In the genomic region with DNA sequence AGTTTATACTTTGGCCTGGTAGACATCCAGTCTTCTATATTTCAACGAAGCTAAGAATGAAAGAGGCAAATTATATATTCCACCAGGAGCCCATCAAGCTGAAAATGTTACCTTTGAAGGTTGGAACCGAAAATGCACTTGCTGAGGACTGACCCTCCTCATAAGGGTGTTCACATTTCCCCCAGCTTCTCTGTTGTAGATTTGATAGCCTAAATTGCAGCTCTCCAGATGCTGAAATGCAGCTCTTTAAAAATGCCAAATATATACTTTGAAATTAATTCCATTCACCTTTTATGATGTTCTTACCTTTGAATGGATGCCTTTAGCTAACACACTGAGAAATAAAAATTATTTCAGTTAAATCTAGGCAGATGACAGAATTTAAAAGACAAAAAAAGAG, we compare ENCODE assay signal across 1 cellular context.
TF ChIP-seq lines count a peak whose summit lies in the region.

No MANE protein-coding gene starts in this region.

TF ChIP-seq in GM23338, 12 proteins besides CTCF, POLR2A, EP300 and RAD21 (continued from another document):
- TF ChIP-seq, protein P1, sequence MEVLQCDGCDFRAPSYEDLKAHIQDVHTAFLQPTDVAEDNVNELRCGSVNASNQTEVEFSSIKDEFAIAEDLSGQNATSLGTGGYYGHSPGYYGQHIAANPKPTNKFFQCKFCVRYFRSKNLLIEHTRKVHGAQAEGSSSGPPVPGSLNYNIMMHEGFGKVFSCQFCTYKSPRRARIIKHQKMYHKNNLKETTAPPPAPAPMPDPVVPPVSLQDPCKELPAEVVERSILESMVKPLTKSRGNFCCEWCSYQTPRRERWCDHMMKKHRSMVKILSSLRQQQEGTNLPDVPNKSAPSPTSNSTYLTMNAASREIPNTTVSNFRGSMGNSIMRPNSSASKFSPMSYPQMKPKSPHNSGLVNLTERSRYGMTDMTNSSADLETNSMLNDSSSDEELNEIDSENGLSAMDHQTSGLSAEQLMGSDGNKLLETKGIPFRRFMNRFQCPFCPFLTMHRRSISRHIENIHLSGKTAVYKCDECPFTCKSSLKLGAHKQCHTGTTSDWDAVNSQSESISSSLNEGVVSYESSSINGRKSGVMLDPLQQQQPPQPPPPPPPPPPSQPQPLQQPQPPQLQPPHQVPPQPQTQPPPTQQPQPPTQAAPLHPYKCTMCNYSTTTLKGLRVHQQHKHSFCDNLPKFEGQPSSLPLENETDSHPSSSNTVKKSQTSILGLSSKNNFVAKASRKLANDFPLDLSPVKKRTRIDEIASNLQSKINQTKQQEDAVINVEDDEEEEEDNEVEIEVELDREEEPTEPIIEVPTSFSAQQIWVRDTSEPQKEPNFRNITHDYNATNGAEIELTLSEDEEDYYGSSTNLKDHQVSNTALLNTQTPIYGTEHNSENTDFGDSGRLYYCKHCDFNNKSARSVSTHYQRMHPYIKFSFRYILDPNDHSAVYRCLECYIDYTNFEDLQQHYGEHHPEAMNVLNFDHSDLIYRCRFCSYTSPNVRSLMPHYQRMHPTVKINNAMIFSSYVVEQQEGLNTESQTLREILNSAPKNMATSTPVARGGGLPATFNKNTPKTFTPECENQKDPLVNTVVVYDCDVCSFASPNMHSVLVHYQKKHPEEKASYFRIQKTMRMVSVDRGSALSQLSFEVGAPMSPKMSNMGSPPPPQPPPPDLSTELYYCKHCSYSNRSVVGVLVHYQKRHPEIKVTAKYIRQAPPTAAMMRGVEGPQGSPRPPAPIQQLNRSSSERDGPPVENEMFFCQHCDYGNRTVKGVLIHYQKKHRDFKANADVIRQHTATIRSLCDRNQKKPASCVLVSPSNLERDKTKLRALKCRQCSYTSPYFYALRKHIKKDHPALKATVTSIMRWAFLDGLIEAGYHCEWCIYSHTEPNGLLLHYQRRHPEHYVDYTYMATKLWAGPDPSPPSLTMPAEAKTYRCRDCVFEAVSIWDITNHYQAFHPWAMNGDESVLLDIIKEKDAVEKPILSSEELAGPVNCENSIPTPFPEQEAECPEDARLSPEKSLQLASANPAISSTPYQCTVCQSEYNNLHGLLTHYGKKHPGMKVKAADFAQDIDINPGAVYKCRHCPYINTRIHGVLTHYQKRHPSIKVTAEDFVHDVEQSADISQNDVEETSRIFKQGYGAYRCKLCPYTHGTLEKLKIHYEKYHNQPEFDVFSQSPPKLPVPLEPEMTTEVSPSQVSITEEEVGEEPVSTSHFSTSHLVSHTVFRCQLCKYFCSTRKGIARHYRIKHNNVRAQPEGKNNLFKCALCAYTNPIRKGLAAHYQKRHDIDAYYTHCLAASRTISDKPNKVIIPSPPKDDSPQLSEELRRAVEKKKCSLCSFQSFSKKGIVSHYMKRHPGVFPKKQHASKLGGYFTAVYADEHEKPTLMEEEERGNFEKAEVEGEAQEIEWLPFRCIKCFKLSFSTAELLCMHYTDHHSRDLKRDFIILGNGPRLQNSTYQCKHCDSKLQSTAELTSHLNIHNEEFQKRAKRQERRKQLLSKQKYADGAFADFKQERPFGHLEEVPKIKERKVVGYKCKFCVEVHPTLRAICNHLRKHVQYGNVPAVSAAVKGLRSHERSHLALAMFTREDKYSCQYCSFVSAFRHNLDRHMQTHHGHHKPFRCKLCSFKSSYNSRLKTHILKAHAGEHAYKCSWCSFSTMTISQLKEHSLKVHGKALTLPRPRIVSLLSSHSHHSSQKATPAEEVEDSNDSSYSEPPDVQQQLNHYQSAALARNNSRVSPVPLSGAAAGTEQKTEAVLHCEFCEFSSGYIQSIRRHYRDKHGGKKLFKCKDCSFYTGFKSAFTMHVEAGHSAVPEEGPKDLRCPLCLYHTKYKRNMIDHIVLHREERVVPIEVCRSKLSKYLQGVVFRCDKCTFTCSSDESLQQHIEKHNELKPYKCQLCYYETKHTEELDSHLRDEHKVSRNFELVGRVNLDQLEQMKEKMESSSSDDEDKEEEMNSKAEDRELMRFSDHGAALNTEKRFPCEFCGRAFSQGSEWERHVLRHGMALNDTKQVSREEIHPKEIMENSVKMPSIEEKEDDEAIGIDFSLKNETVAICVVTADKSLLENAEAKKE (CRISPR knock-in tag; IDR thresholded peaks at IDR 0.05) = no peak
- TF ChIP-seq EZH2 (IDR thresholded peaks at IDR 0.05; ENCODE audit: low read depth, unreplicated experiment) = no peak
TF ChIP-seq in GM23338: peak in this region for 0.
